Comparison of ENCODE assay signal across 7 cellular contexts in the genomic region with DNA sequence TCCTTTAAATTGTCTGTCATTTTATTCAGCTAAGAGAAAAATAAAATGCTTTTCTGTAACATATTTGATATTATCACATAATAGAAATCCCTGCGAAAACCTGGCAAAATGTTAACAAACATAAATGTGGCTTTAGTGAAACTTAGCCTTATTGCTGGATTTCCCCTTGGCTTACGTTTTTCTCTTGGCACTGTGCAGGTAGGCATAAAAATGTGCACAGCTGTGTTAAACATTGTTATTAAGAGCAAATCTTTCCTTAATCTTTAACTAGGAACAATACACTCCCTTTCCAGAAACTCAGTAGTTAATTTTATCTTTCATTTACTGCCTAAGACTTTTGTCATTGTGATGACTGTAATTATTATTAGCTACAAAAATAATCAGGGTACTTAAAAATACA.
"Had no signal": no experiment of that assay in that cellular context is flagged by ENCODE, and none has a peak within 500 bp of the region (broad histone marks: within the 10 kb centered on the region; RNA-seq: fewer than 3 reads in every experiment).

No MANE protein-coding gene starts in this region.

- ATAC-seq: GM23338 had no signal

- FAIRE-seq: H1, H54, HTR-8/SVneo had no signal

- DNase-seq: H9, HCEC 1CT, IMR-90 had no signal

- H3K4me1 Mint-ChIP-seq: H9 had no signal

- H3K4me3 Mint-ChIP-seq: GM23338, H9 had no signal

- H3K4me3 ChIP-seq: GM23338 had no signal

- H3K27ac Mint-ChIP-seq: GM23338, H9 had no signal
